Comparison of ENCODE assay signal across 8 cellular contexts in the genomic region with DNA sequence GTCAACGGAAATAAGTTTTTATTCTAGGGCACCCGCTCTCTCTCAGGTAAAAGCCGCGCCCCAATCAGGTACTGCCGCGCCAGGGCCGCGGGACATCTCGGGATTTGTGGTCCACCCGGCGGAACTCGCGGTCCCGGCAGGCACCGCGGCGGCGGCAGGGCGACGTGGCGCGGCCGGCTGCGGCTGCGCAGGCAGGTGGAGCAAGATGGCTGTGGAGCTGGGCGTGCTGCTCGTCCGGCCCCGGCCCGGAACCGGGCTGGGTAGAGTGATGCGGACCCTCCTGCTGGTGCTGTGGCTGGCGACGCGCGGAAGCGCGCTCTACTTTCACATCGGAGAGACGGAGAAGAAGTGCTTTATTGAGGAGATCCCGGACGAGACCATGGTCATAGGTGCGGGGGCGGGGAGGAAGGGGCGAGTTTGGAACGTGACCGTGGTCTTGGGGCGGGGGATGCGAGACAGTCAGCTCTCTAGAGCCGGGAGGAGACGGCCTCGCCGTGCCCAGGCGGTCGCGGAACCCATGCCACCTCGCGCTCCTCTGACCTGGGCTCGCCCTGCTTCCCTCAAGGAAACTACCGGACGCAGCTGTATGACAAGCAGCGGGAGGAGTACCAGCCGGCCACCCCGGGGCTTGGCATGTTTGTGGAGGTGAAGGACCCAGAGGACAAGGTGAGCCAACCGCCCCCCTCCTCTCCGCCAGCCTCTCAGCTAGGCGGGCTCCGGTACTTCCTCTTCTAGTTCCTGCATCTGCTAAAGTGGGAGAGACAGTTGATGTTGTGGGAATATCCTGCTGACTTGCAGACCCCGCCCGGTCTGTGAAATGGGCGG. TPM values are rescaled to one million over a fixed set of nuclear protein-coding genes. Genes with fewer than 3 reads are reported as not detected.
DNase-seq lines count a peak whose midpoint lies in the region; ATAC-seq and TF ChIP-seq lines count a peak whose summit lies in the region.

TMED9 (plus strand) TSS at position 194 of the 825 bp plus-strand sequence; CDS start at position 206, 12 bp downstream.

- intact Hi-C loops in Calu3 (cut with micrococcal nuclease; ENCODE audit: unreplicated experiment): loop anchor here (5.0 kb wide), 1 partner anchor 35 kb away; no protein-coding TSS in a partner anchor

- H3K4me1 Mint-ChIP-seq in Calu3 (ENCODE audit: low read depth, unreplicated experiment): peaks cover 22% of the 10 kb centered on the region
- H3K4me1 Mint-ChIP-seq in activated T-cell treated with anti-CD3 and anti-CD28 coated beads, Interleukin-2, amount 50 U/mL, for 4 hours (ENCODE audit: low read depth): peaks cover 16% of the 10 kb centered on the region

- no peaks in the 10 kb centered on the region for H3K27me3 ChIP-seq in esophagus (ENCODE audit: control insufficient read depth in 1 of 2, insufficient read depth in 2 of 2, low read length in 2 of 2)
- no peaks in the 10 kb centered on the region for H3K27me3 ChIP-seq in mucosa of stomach (ENCODE audit: control insufficient read depth, insufficient read depth, low read length)

- no peaks in the 10 kb centered on the region for H3K9me3 Mint-ChIP-seq in Calu3 (ENCODE audit: low read depth, unreplicated experiment)
- H3K9me3 Mint-ChIP-seq in activated T-cell treated with anti-CD3 and anti-CD28 coated beads, Interleukin-2, amount 50 U/mL, for 4 hours: no peaks in the 10 kb centered on the region

- H3K9me3 ChIP-seq in esophagus (ENCODE audit: control insufficient read depth in 2 of 2, insufficient read depth in 1 of 2, low read depth in 1 of 2, low read length in 1 of 2): no peaks in the 10 kb centered on the region
- no peaks in the 10 kb centered on the region for H3K9me3 ChIP-seq in mucosa of stomach (ENCODE audit: control insufficient read depth, low read length)

- peak within 1 kb of the TSS; percentile 72 to 95 for H3K4me3 ChIP-seq in esophagus (ENCODE audit: low read depth in 1 of 2, low read length in 2 of 2)
- H3K4me3 ChIP-seq in mucosa of stomach (ENCODE audit: low read length): peak within 1 kb of the TSS; percentile 99

- H3K36me3 ChIP-seq in esophagus (ENCODE audit: control insufficient read depth in 2 of 2, insufficient read depth in 2 of 2, low read length in 1 of 2): peaks cover 19 to 33% of the 10 kb centered on the region in 2 donors
- peaks cover 23% of the 10 kb centered on the region for H3K36me3 ChIP-seq in mucosa of stomach (ENCODE audit: control insufficient read depth, insufficient read depth, low read length)

- TF ChIP-seq CTCF in Calu3 (IDR thresholded peaks at IDR 0.05; ENCODE audit: unreplicated experiment): no peak

- peak within 1 kb of the TSS; percentile 98 for H3K9ac ChIP-seq in mucosa of stomach (ENCODE audit: low read length)

- H3K4me1 ChIP-seq in esophagus (ENCODE audit: control insufficient read depth in 2 of 2, insufficient read depth in 2 of 2, low read length in 1 of 2): peaks cover 0 to 3% of the 10 kb centered on the region in 2 donors
- H3K4me1 ChIP-seq in mucosa of stomach (ENCODE audit: control insufficient read depth, insufficient read depth, low read length): peaks cover 12% of the 10 kb centered on the region

- peak; percentile 98 for ATAC-seq in GM19468 (IDR thresholded peaks at IDR 0.05; ENCODE audit: extremely low read depth, unreplicated experiment)
- peak; percentile 98 for ATAC-seq in activated T-cell treated with anti-CD3 and anti-CD28 coated beads, Interleukin-2, amount 50 U/mL, for 4 hours

- H3K27ac Mint-ChIP-seq in Calu3 (ENCODE audit: unreplicated experiment): peak within 1 kb of the TSS; percentile 79

- BruUV-seq in Calu3 (replicated peaks; lab: Mats Ljungman, UMichigan): no TSS peak

- DNase-seq in Calu3 (peak; percentile 95), HT-29 (ENCODE audit: low spot score) (peak; percentile 83)
- peak; percentile 85 for DNase-seq in activated T-cell treated with anti-CD3 and anti-CD28 coated beads, Interleukin-2, amount 50 U/mL, for 4 hours
- peak; percentile 90 for DNase-seq in stimulated activated CD8-positive, alpha-beta memory T cell treated with anti-CD3 and anti-CD28 coated beads, Interleukin-4, amount 100 ng/mL, for 48 hours

- peak within 1 kb of the TSS; percentile 86 for H3K4me3 Mint-ChIP-seq in Calu3 (ENCODE audit: low read depth, unreplicated experiment)
- peak within 1 kb of the TSS; percentile 100 for H3K4me3 Mint-ChIP-seq in activated T-cell treated with anti-CD3 and anti-CD28 coated beads, Interleukin-2, amount 50 U/mL, for 4 hours

- peak within 1 kb of the TSS; percentile 76 to 79 for H3K27ac ChIP-seq in esophagus (ENCODE audit: low read depth in 2 of 2, low read length in 1 of 2)

- peaks cover 56% of the 10 kb centered on the region for H3K36me3 Mint-ChIP-seq in Calu3 (ENCODE audit: insufficient read depth, unreplicated experiment)
- peaks cover 26% of the 10 kb centered on the region for H3K36me3 Mint-ChIP-seq in activated T-cell treated with anti-CD3 and anti-CD28 coated beads, Interleukin-2, amount 50 U/mL, for 4 hours (ENCODE audit: insufficient read depth)

- 0% methylated on average over 62 to 71 of the region's 71 CpGs for WGBS in esophagus, 2 donors

- H3K27me3 Mint-ChIP-seq in Calu3 (ENCODE audit: unreplicated experiment): peaks cover 41% of the 10 kb centered on the region
- H3K27me3 Mint-ChIP-seq in activated T-cell treated with anti-CD3 and anti-CD28 coated beads, Interleukin-2, amount 50 U/mL, for 4 hours (ENCODE audit: low read depth): peaks cover 18% of the 10 kb centered on the region

- CTCF ChIA-PET in Calu3 (lab: Charles Lee): interaction anchor here (0.6 to 1.7 kb wide), 5 partner anchors 9 to 912 kb away, joined by 3 to 8 read pairs (median 4); no protein-coding TSS in a partner anchor

TF ChIP-seq in PFSK-1, 5 proteins besides CTCF, POLR2A, EP300 and RAD21:
- TF ChIP-seq POLR2AphosphoS5 (IDR thresholded peaks at IDR 0.05; ENCODE audit: low read depth, low read length) (peak; percentile 87), TAF1 (IDR thresholded peaks at IDR 0.05; ENCODE audit: borderline replicate concordance, insufficient read depth, low read length) (peak; percentile 86; the same call in 1 of the 2 replicates), FOXP2 (optimal IDR thresholded peaks at IDR 0.05; ENCODE audit: borderline replicate concordance, extremely low read depth, extremely low read length, insufficient read depth) (peak; percentile 81)
- TF ChIP-seq, protein P1, sequence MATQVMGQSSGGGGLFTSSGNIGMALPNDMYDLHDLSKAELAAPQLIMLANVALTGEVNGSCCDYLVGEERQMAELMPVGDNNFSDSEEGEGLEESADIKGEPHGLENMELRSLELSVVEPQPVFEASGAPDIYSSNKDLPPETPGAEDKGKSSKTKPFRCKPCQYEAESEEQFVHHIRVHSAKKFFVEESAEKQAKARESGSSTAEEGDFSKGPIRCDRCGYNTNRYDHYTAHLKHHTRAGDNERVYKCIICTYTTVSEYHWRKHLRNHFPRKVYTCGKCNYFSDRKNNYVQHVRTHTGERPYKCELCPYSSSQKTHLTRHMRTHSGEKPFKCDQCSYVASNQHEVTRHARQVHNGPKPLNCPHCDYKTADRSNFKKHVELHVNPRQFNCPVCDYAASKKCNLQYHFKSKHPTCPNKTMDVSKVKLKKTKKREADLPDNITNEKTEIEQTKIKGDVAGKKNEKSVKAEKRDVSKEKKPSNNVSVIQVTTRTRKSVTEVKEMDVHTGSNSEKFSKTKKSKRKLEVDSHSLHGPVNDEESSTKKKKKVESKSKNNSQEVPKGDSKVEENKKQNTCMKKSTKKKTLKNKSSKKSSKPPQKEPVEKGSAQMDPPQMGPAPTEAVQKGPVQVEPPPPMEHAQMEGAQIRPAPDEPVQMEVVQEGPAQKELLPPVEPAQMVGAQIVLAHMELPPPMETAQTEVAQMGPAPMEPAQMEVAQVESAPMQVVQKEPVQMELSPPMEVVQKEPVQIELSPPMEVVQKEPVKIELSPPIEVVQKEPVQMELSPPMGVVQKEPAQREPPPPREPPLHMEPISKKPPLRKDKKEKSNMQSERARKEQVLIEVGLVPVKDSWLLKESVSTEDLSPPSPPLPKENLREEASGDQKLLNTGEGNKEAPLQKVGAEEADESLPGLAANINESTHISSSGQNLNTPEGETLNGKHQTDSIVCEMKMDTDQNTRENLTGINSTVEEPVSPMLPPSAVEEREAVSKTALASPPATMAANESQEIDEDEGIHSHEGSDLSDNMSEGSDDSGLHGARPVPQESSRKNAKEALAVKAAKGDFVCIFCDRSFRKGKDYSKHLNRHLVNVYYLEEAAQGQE (IDR thresholded peaks at IDR 0.05; ENCODE audit: insufficient read depth in 1 of 2, low read depth in 2 of 2, low read length in 2 of 2): no peak

RNA-seq across cellular contexts. Expression of gene TMED9, which starts in this region (rescaled TPM):
- 275 and 294 TPM in 2 replicates for total RNA-seq in Calu3 (2022)
- 115 and 119 TPM in 2 replicates for total RNA-seq in HT-29 (2014; rRNA removed; shearing (Covaris generic))
- 162 TPM for polyA plus RNA-seq in PFSK-1 (2012; ENCODE audit: insufficient read length, low read depth)
- 100 to 1,000 TPM; 178 to 208 (median 199) TPM for total RNA-seq in activated T-cell treated with anti-CD3 and anti-CD28 coated beads, Interleukin-2, amount 50 U/mL, for 4 hours
- polyA plus RNA-seq in esophagus: 100 to 1,000 TPM in 1 of 2 donors, 10 to 100 TPM in 1; 72.8 to 146 TPM

Comparison
In these comparisons a context has a peak if more than half of its experiments do, and no peak if none do; other contexts are left out.
1. Peak in every context shown above with its lines: DNase-seq, ATAC-seq, H3K4me3 ChIP-seq and H3K27ac ChIP-seq.